13 cellular contexts compared by ENCODE assay signal in the genomic region with DNA sequence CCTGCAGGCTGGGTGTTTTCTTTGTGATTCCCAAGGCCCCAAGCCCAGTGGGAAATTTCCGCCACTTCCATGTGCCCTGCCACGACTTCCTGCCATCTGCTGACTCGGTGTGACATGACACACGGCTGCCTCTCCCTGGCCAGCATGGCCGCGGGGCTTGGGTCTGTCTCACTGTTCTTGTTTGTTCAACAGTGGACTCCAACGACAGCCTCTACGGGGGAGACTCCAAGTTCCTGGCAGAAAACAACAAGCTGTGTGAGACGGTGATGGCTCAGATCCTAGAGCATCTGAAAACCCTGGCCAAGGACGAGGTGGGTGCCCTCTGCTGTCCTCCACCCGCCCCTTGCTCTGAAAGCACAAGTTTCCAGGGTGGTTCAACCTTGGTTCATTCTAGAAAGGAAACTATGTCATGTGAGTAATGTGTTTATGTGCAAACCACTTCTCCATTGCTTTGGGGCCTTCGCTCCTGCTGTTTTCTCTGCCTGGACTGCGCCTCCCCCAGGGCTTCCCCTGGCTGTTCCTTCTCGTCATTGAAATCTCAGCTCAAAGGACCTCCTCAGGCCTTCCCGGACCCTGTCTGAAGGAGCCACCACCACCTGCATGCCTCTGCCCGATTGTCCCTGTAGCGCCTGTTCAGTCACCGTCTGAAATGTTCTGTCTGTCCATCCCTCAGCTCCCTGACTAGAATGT. TPM values are rescaled to one million over a fixed set of nuclear protein-coding genes. Genes with fewer than 3 reads are reported as not detected.
DNase-seq lines count a peak whose midpoint lies in the region; ATAC-seq and TF ChIP-seq lines count a peak whose summit lies in the region.
"Had no signal": no experiment of that assay in that cellular context is flagged by ENCODE, and none has a peak within 500 bp of the region (broad histone marks: within the 10 kb centered on the region; RNA-seq: fewer than 3 reads in every experiment).

No MANE protein-coding gene starts in this region.

- no peaks in the 10 kb centered on the region for H3K27me3 ChIP-seq in layer of hippocampus (ENCODE audit: control insufficient read depth, insufficient read depth, low read length)
- H3K27me3 ChIP-seq in testis: no peaks in the 10 kb centered on the region

- no peaks in the 10 kb centered on the region for H3K9me3 Mint-ChIP-seq in activated CD4-positive, alpha-beta T cell treated with anti-CD3 and anti-CD28 coated beads, Interleukin-2, amount 10 ng/mL, durations not matched to agents 7 days and 5 days
- H3K9me3 Mint-ChIP-seq: activated T-cell treated with anti-CD3 and anti-CD28 coated beads, Interleukin-2, amount 50 U/mL, for 72 hours; T-helper 2 cell treated with Interferon-gamma antibody and Interleukin-4, amounts not matched to agents 5 μg/mL and 100 μg/mL, for 36 hours had no signal

- 57 to 64% methylated on average over 18 of the region's 18 CpGs for WGBS in testis, 2 donors

- intact Hi-C loops in testis (cut with DNase I; ENCODE audit: low total_unique reads): loop anchor here (10.0 kb wide), 1 partner anchor 47 kb away; no protein-coding TSS in a partner anchor

- CTCF ChIA-PET in activated CD4-positive, alpha-beta T cell treated with anti-CD3 and anti-CD28 coated beads, Interleukin-2, amount 10 ng/mL, durations not matched to agents 7 days and 5 days (lab: Charles Lee): interaction anchor here (0.7 to 1.0 kb wide), 2 partner anchors 10 to 91 kb away, joined by 3 to 9 read pairs; no protein-coding TSS in a partner anchor

- H3K36me3 ChIP-seq in testis (ENCODE audit: low read depth, missing control alignments): no peaks in the 10 kb centered on the region

- no peak for TF ChIP-seq CTCF in testis (IDR thresholded peaks at IDR 0.05)

- no peak overlapping the region for H3K4me3 Mint-ChIP-seq in activated CD4-positive, alpha-beta T cell treated with anti-CD3 and anti-CD28 coated beads, Interleukin-2, amount 10 ng/mL, durations not matched to agents 7 days and 5 days
- H3K4me3 Mint-ChIP-seq: activated T-cell treated with anti-CD3 and anti-CD28 coated beads, Interleukin-2, amount 50 U/mL, for 72 hours; T-helper 2 cell treated with Interferon-gamma antibody and Interleukin-4, amounts not matched to agents 5 μg/mL and 100 μg/mL, for 36 hours had no signal

- ATAC-seq in GM18858 (IDR thresholded peaks at IDR 0.05; ENCODE audit: unreplicated experiment): no peak
- ATAC-seq in GM21786 (IDR thresholded peaks at IDR 0.05; ENCODE audit: unreplicated experiment): no peak
- ATAC-seq: activated T-cell treated with anti-CD3 and anti-CD28 coated beads, Interleukin-2, amount 50 U/mL, for 72 hours had no signal

- H3K4me1 Mint-ChIP-seq in activated CD4-positive, alpha-beta T cell treated with anti-CD3 and anti-CD28 coated beads, Interleukin-2, amount 10 ng/mL, durations not matched to agents 7 days and 5 days: peaks cover 42% of the 10 kb centered on the region

- H3K27me3 Mint-ChIP-seq in activated CD4-positive, alpha-beta T cell treated with anti-CD3 and anti-CD28 coated beads, Interleukin-2, amount 10 ng/mL, durations not matched to agents 7 days and 5 days: no peaks in the 10 kb centered on the region

- no peak overlapping the region for H3K4me3 ChIP-seq in testis

- no peak for DNase-seq in activated CD4-positive, alpha-beta T cell treated with anti-CD3 and anti-CD28 coated beads, Interleukin-2, amount 10 ng/mL, durations not matched to agents 7 days and 5 days
- DNase-seq in activated CD4-positive, alpha-beta T cell treated with anti-CD3 and anti-CD28 coated beads, Interleukin-2, amount 50 U/mL, for 48 hours: no peak
- DNase-seq in caudate nucleus (lab: John Stamatoyannopoulos, UW) (peak in 48 of 61 donors; percentile 7 to 73 (median 38)), testis (peak; percentile 81), NCI-H2081 (lab: John Stamatoyannopoulos, UW) (no peak)
- DNase-seq: activated T-cell treated with anti-CD3 and anti-CD28 coated beads, Interleukin-2, amount 50 U/mL, for 72 hours; H7; NCI-H1092; stimulated activated naive CD4-positive, alpha-beta T cell treated with Interleukin-2 at 50 U/mL for 16 hours had no signal

- peaks cover 33% of the 10 kb centered on the region for H3K36me3 Mint-ChIP-seq in activated CD4-positive, alpha-beta T cell treated with anti-CD3 and anti-CD28 coated beads, Interleukin-2, amount 10 ng/mL, durations not matched to agents 7 days and 5 days (ENCODE audit: low read depth)

- peak overlapping the region; percentile 92 for H3K27ac ChIP-seq in caudate nucleus (ENCODE audit: low read depth, low read length)
- H3K27ac ChIP-seq in layer of hippocampus (ENCODE audit: low read depth, low read length): peak overlapping the region; percentile 82
- peak overlapping the region; percentile 77 to 92 for H3K27ac ChIP-seq in testis

- H3K27ac Mint-ChIP-seq in activated CD4-positive, alpha-beta T cell treated with anti-CD3 and anti-CD28 coated beads, Interleukin-2, amount 10 ng/mL, durations not matched to agents 7 days and 5 days: peak overlapping the region; percentile 42
- H3K27ac Mint-ChIP-seq: activated T-cell treated with anti-CD3 and anti-CD28 coated beads, Interleukin-2, amount 50 U/mL, for 72 hours; T-helper 2 cell treated with Interferon-gamma antibody and Interleukin-4, amounts not matched to agents 5 μg/mL and 100 μg/mL, for 36 hours had no signal

- no peak for TF ChIP-seq POLR2A in testis (IDR thresholded peaks at IDR 0.05)

- H3K4me1 ChIP-seq in testis: peaks cover 38% of the 10 kb centered on the region

- POLR2A ChIA-PET in activated CD4-positive, alpha-beta T cell treated with anti-CD3 and anti-CD28 coated beads, Interleukin-2, amount 10 ng/mL, durations not matched to agents 7 days and 5 days (lab: Charles Lee): no interaction called here

- H3K9me3 ChIP-seq in testis: no peaks in the 10 kb centered on the region

RNA-seq across cellular contexts. Expression of a gene that starts 26.7 kb away (rescaled TPM):
- total RNA-seq in activated CD4-positive, alpha-beta T cell treated with anti-CD3 and anti-CD28 coated beads, Interleukin-2, amount 10 ng/mL, durations not matched to agents 7 days and 5 days: 10 to 100 TPM; 16.8 TPM
- 10 to 100 TPM; 25.3 to 26.8 TPM for total RNA-seq in testis
- 22.4 TPM for polyA plus RNA-seq in testis (ENCODE audit: insufficient read depth, low read depth, low replicate concordance)

RNA-seq across cellular contexts. Expression of a gene that starts 26.8 kb away (rescaled TPM):
- total RNA-seq in activated CD4-positive, alpha-beta T cell treated with anti-CD3 and anti-CD28 coated beads, Interleukin-2, amount 10 ng/mL, durations not matched to agents 7 days and 5 days: 1 to 10 TPM; 1.1 to 1.5 TPM
- total RNA-seq in testis: 10 to 100 TPM; 77.8 to 91.3 TPM
- polyA plus RNA-seq in testis (ENCODE audit: insufficient read depth, low read depth, low replicate concordance): 102 TPM

Comparison
In these comparisons a context has a peak if more than half of its experiments do, and no peak if none do; other contexts are left out.
1. DNase-seq: peak in caudate nucleus (48 of 61) and testis (single experiment); none in activated CD4-positive, alpha-beta T cell treated with anti-CD3 and anti-CD28 coated beads, Interleukin-2, amount 10 ng/mL, durations not matched to agents 7 days and 5 days (single experiment), activated CD4-positive, alpha-beta T cell treated with anti-CD3 and anti-CD28 coated beads, Interleukin-2, amount 50 U/mL, for 48 hours (0 of 2) and NCI-H2081 (0 of 2).
2. RNA of a gene that starts 26.8 kb away (total RNA-seq): 77.8 to 91.3 TPM in testis; 1.1 to 1.5 TPM in activated CD4-positive, alpha-beta T cell treated with anti-CD3 and anti-CD28 coated beads, Interleukin-2, amount 10 ng/mL, durations not matched to agents 7 days and 5 days; every median in the first group is over 10 times any median in the second.
3. Peak in every context shown above with its lines, with median percentiles within 50 percentile points of each other: H3K27ac ChIP-seq.